ENCODE assay signal across 1 cellular context in genomic region chr15:60021589-60022378, GRCh38.
TF ChIP-seq lines count a peak whose summit lies in the region.

No MANE protein-coding gene starts in this region.

TF ChIP-seq in K562, 482 proteins besides CTCF, POLR2A, EP300 and RAD21 (continues in another document):
- TF ChIP-seq TFE3 (CRISPR knock-in tag; IDR thresholded peaks at IDR 0.05) (peak; percentile 96), RNF2 (IDR thresholded peaks at IDR 0.05) (peak; percentile 24; the same call in 1 of the 2 replicates), WHSC1 (IDR thresholded peaks at IDR 0.05; ENCODE audit: low read length) (no peak), SNIP1 (IDR thresholded peaks at IDR 0.05; ENCODE audit: low read depth) (no peak), ZHX1 (conservative IDR thresholded peaks at IDR 0.05; ENCODE audit: low read length) (no peak), MAFF (IDR thresholded peaks at IDR 0.05; ENCODE audit: low read length) (no peak), PYGO2 (tag; IDR thresholded peaks at IDR 0.05) (peak; percentile 90), ATF4 (CRISPR knock-in tag; IDR thresholded peaks at IDR 0.05) (peak; percentile 93), MED1 (CRISPR knock-in tag; IDR thresholded peaks at IDR 0.05; ENCODE audit: borderline replicate concordance) (no peak), ZBTB43 (CRISPR knock-in tag; IDR thresholded peaks at IDR 0.05) (no peak), RHOXF2B (CRISPR knock-in tag; conservative IDR thresholded peaks at IDR 0.05) (peak; percentile 93; the same call in 1 of the 2 replicates), ZNF589 (CRISPR knock-in tag; IDR thresholded peaks at IDR 0.05; ENCODE audit: low read depth) (peak; percentile 100), HMBOX1 (IDR thresholded peaks at IDR 0.05) (no peak), RNF219 (CRISPR knock-in tag; IDR thresholded peaks at IDR 0.05) (no peak), DLX4 (CRISPR knock-in tag; IDR thresholded peaks at IDR 0.05) (no peak), RAD51 (IDR thresholded peaks at IDR 0.05; ENCODE audit: borderline replicate concordance, low read depth) (no peak), MTA1 (IDR thresholded peaks at IDR 0.05; ENCODE audit: borderline replicate concordance) (no peak), ARHGAP35 (IDR thresholded peaks at IDR 0.05; ENCODE audit: partially characterized antibody) (no peak), HLTF (IDR thresholded peaks at IDR 0.05) (no peak), PCBP2 (IDR thresholded peaks at IDR 0.05; ENCODE audit: low read depth, low read length, poor library complexity, severe bottlenecking) (no peak), JUNB (CRISPR knock-in tag; conservative IDR thresholded peaks at IDR 0.05) (peak; percentile 69), ESRRA (IDR thresholded peaks at IDR 0.05; ENCODE audit: borderline replicate concordance, low read depth) (peak; percentile 55; the same call in 1 of the 2 replicates), HBP1 (CRISPR knock-in tag; IDR thresholded peaks at IDR 0.05) (peak; percentile 99), ZBTB11 (CRISPR knock-in tag; IDR thresholded peaks at IDR 0.05) (peak in 1 of 3 experiments; percentile 75; a peak in 1 of 6 replicates), KLF6 (CRISPR knock-in tag; IDR thresholded peaks at IDR 0.05; ENCODE audit: borderline replicate concordance) (peak; percentile 99), RBM17 (IDR thresholded peaks at IDR 0.05; ENCODE audit: borderline replicate concordance, low read depth, low read length) (no peak), RFX1 (IDR thresholded peaks at IDR 0.05) (no peak), ZNF551 (CRISPR knock-in tag; IDR thresholded peaks at IDR 0.05) (no peak), YBX1 (IDR thresholded peaks at IDR 0.05) (no peak), DDX20 (tag; IDR thresholded peaks at IDR 0.05; ENCODE audit: low read depth) (peak; percentile 86), CBX1 (IDR thresholded peaks at IDR 0.05; ENCODE audit: low read depth) (no peak), HIVEP1 (CRISPR knock-in tag; IDR thresholded peaks at IDR 0.05) (peak; percentile 99), ZNF407 (IDR thresholded peaks at IDR 0.05; ENCODE audit: low read depth) (no peak), DIDO1 (tag; IDR thresholded peaks at IDR 0.05; ENCODE audit: low read depth) (peak; percentile 91), ARID1B (IDR thresholded peaks at IDR 0.05) (no peak), ZNF316 (IDR thresholded peaks at IDR 0.05) (no peak)
